ENCODE assay signal across 26 cellular contexts in genomic region chr15:85151861-85152260, GRCh38.
A peak's percentile ranks its signal among the peaks of the same experiment; 100 is the strongest.
DNase-seq lines count a peak whose midpoint lies in the region; ATAC-seq and TF ChIP-seq lines count a peak whose summit lies in the region.
"Had no signal": no experiment of that assay in that cellular context is flagged by ENCODE, and none has a peak within 500 bp of the region (broad histone marks: within the 10 kb centered on the region; RNA-seq: fewer than 3 reads in every experiment).

No MANE protein-coding gene starts in this region.

- H3K4me1 ChIP-seq in aorta (ENCODE audit: control insufficient read depth in 1 of 2, insufficient read depth in 2 of 2, low read length in 2 of 2), result no peaks in the 10 kb centered on the region
- H3K4me1 ChIP-seq: BE2C, SJCRH30 had no signal

- no peak for TF ChIP-seq CTCF in choroid plexus epithelial cell (conservative IDR thresholded peaks at IDR 0.05; ENCODE audit: low read depth, low read length)

- H3K27me3 ChIP-seq in aorta (ENCODE audit: control insufficient read depth in 1 of 2, insufficient read depth in 2 of 2, low read length in 1 of 2), result peaks cover 0 to 2% of the 10 kb centered on the region in 2 donors
- H3K27me3 ChIP-seq: BE2C, SJCRH30 had no signal

- intact Hi-C loops in aorta (cut with DNase I), result no loop called here

- no peaks in the 10 kb centered on the region for H3K36me3 ChIP-seq in aorta (ENCODE audit: control insufficient read depth in 1 of 2, insufficient read depth in 2 of 2, low read length in 1 of 2)
- H3K36me3 ChIP-seq: BE2C, SJCRH30 had no signal

- no peak overlapping the region for H3K27ac ChIP-seq in aorta (ENCODE audit: low read depth in 1 of 2, low read length in 2 of 2)
- H3K27ac ChIP-seq: SJCRH30 had no signal

- H3K4me3 ChIP-seq in choroid plexus epithelial cell (ENCODE audit: low read depth, low read length) (no peak overlapping the region), aorta (ENCODE audit: low read length in 2 of 2) (no peak overlapping the region)
- H3K4me3 ChIP-seq: GM23338, SJCRH30 had no signal

- WGBS in aorta, 2 donors, result 90 to 93% methylated on average over 3 of the region's 3 CpGs

- H3K9me3 ChIP-seq in aorta (ENCODE audit: control insufficient read depth, low read length), result no peaks in the 10 kb centered on the region
- H3K9me3 ChIP-seq: BE2C, SJCRH30 had no signal

- DNase-seq in EH (ENCODE audit: low read depth), result peak; percentile 19
- DNase-seq in NCI-H226, result peak; percentile 61
- peak; percentile 28 for DNase-seq in choroid plexus epithelial cell (ENCODE audit: low read depth)
- peak; percentile 48 for DNase-seq in myocyte (ENCODE audit: low read depth)
- DNase-seq in aorta, result no peak
- DNase-seq in hypothalamus (lab: John Stamatoyannopoulos, UW), result no peak
- DNase-seq in NCI-H526 treated with DMSO at 0.1 percent for 48 hours (lab: John Stamatoyannopoulos, UW), result no peak
- DNase-seq: 8988T; ACHN; BE2C; Calu3; CD8-positive, alpha-beta memory T cell; DND-41; H9; NCI-H1092 treated with DMSO at 0.1 percent for 48 hours; NCI-H1436 treated with DMSO at 0.1 percent for 48 hours; NCI-H187 treated with DMSO at 0.1 percent for 48 hours; NCI-H446; NCI-H524 treated with DMSO at 0.1 percent for 48 hours; NCI-H82; NK-92 treated with Interleukin-12 subunit alpha and Interleukin-12 subunit beta, amount 100 ng/mL, for 24 hours; PC-3; SJCRH30 had no signal

- ATAC-seq in aorta (ENCODE audit: low FRiP score) (no peak), HG03342 (IDR thresholded peaks at IDR 0.05; ENCODE audit: unreplicated experiment) (no peak)
- ATAC-seq: GM23338, PC-3, Right ventricle myocardium inferior had no signal

Comparison
In these comparisons a context has a peak if more than half of its experiments do, and no peak if none do; other contexts are left out.
1. DNase-seq: peak in EH (single experiment), NCI-H226 (single experiment), choroid plexus epithelial cell (single experiment) and myocyte (single experiment); none in aorta (0 of 2), hypothalamus (0 of 51) and NCI-H526 treated with DMSO at 0.1 percent for 48 hours (single experiment).